Comparison of ENCODE assay signal across 1 cellular context in the genomic region with DNA sequence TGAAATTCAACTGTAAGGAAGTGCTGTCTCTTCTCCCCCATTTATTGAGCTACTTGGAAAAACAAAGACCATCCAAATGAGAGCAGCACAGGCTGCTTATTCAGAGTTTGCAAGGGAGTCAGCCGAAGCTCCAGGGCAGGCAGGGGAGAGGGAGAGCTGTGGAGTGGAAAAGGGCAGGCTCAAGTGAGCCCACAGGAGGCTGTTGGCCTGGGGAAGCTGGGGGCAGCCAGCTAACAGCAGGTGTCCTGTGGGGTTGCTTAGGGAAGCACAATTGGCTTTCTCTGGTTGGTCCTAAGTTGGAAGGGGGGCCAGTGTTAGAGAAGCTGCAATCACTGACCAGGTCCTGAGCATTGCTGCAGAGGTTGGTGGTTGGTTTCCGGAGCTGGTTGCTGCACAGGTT.
TF ChIP-seq lines count a peak whose summit lies in the region.

No MANE protein-coding gene starts in this region.

TF ChIP-seq in GM23338, 12 proteins besides CTCF, POLR2A, EP300 and RAD21 (continued from another document):
- TF ChIP-seq, protein P1, sequence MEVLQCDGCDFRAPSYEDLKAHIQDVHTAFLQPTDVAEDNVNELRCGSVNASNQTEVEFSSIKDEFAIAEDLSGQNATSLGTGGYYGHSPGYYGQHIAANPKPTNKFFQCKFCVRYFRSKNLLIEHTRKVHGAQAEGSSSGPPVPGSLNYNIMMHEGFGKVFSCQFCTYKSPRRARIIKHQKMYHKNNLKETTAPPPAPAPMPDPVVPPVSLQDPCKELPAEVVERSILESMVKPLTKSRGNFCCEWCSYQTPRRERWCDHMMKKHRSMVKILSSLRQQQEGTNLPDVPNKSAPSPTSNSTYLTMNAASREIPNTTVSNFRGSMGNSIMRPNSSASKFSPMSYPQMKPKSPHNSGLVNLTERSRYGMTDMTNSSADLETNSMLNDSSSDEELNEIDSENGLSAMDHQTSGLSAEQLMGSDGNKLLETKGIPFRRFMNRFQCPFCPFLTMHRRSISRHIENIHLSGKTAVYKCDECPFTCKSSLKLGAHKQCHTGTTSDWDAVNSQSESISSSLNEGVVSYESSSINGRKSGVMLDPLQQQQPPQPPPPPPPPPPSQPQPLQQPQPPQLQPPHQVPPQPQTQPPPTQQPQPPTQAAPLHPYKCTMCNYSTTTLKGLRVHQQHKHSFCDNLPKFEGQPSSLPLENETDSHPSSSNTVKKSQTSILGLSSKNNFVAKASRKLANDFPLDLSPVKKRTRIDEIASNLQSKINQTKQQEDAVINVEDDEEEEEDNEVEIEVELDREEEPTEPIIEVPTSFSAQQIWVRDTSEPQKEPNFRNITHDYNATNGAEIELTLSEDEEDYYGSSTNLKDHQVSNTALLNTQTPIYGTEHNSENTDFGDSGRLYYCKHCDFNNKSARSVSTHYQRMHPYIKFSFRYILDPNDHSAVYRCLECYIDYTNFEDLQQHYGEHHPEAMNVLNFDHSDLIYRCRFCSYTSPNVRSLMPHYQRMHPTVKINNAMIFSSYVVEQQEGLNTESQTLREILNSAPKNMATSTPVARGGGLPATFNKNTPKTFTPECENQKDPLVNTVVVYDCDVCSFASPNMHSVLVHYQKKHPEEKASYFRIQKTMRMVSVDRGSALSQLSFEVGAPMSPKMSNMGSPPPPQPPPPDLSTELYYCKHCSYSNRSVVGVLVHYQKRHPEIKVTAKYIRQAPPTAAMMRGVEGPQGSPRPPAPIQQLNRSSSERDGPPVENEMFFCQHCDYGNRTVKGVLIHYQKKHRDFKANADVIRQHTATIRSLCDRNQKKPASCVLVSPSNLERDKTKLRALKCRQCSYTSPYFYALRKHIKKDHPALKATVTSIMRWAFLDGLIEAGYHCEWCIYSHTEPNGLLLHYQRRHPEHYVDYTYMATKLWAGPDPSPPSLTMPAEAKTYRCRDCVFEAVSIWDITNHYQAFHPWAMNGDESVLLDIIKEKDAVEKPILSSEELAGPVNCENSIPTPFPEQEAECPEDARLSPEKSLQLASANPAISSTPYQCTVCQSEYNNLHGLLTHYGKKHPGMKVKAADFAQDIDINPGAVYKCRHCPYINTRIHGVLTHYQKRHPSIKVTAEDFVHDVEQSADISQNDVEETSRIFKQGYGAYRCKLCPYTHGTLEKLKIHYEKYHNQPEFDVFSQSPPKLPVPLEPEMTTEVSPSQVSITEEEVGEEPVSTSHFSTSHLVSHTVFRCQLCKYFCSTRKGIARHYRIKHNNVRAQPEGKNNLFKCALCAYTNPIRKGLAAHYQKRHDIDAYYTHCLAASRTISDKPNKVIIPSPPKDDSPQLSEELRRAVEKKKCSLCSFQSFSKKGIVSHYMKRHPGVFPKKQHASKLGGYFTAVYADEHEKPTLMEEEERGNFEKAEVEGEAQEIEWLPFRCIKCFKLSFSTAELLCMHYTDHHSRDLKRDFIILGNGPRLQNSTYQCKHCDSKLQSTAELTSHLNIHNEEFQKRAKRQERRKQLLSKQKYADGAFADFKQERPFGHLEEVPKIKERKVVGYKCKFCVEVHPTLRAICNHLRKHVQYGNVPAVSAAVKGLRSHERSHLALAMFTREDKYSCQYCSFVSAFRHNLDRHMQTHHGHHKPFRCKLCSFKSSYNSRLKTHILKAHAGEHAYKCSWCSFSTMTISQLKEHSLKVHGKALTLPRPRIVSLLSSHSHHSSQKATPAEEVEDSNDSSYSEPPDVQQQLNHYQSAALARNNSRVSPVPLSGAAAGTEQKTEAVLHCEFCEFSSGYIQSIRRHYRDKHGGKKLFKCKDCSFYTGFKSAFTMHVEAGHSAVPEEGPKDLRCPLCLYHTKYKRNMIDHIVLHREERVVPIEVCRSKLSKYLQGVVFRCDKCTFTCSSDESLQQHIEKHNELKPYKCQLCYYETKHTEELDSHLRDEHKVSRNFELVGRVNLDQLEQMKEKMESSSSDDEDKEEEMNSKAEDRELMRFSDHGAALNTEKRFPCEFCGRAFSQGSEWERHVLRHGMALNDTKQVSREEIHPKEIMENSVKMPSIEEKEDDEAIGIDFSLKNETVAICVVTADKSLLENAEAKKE (CRISPR knock-in tag; IDR thresholded peaks at IDR 0.05): no peak
- TF ChIP-seq POLR2AphosphoS5 (IDR thresholded peaks at IDR 0.05; ENCODE audit: low read depth) (no peak), CREB1 (CRISPR knock-in tag; IDR thresholded peaks at IDR 0.05; ENCODE audit: low read depth) (no peak), NANOG (IDR thresholded peaks at IDR 0.05; ENCODE audit: borderline replicate concordance) (no peak), ZNF114 (CRISPR knock-in tag; IDR thresholded peaks at IDR 0.05) (no peak), EZH2 (IDR thresholded peaks at IDR 0.05; ENCODE audit: low read depth, unreplicated experiment) (no peak), ZNF331 (CRISPR knock-in tag; IDR thresholded peaks at IDR 0.05; ENCODE audit: low read depth) (no peak), EZH2phosphoT487 (IDR thresholded peaks at IDR 0.05; ENCODE audit: unreplicated experiment) (no peak)
TF ChIP-seq in GM23338: peak in this region for 0.
